Comparison of ENCODE assay signal across 12 cellular contexts in genomic region chr5:96439477-96440184, GRCh38. TPM values are rescaled to one million over a fixed set of nuclear protein-coding genes. Genes with fewer than 3 reads are reported as not detected.
DNase-seq lines count a peak whose midpoint lies in the region; ATAC-seq and TF ChIP-seq lines count a peak whose summit lies in the region.
"Had no signal": no experiment of that assay in that cellular context is flagged by ENCODE, and none has a peak within 500 bp of the region (broad histone marks: within the 10 kb centered on the region; RNA-seq: fewer than 3 reads in every experiment).

No MANE protein-coding gene starts in this region.

- no peaks in the 10 kb centered on the region for H3K36me3 ChIP-seq in brain microvascular endothelial cell (replicated peaks)
- no peaks in the 10 kb centered on the region for H3K36me3 ChIP-seq in CD8-positive, alpha-beta T cell (ENCODE audit: insufficient read depth, low read length)
- no peaks in the 10 kb centered on the region for H3K36me3 ChIP-seq in testis (ENCODE audit: low read depth, missing control alignments)

- in situ Hi-C loops in brain microvascular endothelial cell (cut with HindIII; ENCODE audit: low pct_ligation_motif_present, low sequenced_read_pairs) = no loop called here

- H3K27me3 ChIP-seq in brain microvascular endothelial cell (replicated peaks) (peaks cover 3% of the 10 kb centered on the region), testis (no peaks in the 10 kb centered on the region)
- H3K27me3 ChIP-seq in CD8-positive, alpha-beta T cell (ENCODE audit: insufficient read depth, low read length) = peaks cover 1% of the 10 kb centered on the region

- no peak overlapping the region for H3K27ac ChIP-seq in brain microvascular endothelial cell
- no peak overlapping the region for H3K27ac ChIP-seq in CD8-positive, alpha-beta T cell (ENCODE audit: low read depth, low read length)
- no peak overlapping the region for H3K27ac ChIP-seq in testis
- no peak overlapping the region for H3K27ac ChIP-seq in coronary artery
- H3K27ac ChIP-seq: skin epidermis had no signal

- H3K4me1 ChIP-seq in CD8-positive, alpha-beta T cell (ENCODE audit: insufficient read depth, low read length) = no peaks in the 10 kb centered on the region
- no peaks in the 10 kb centered on the region for H3K4me1 ChIP-seq in testis

- peaks cover 36% of the 10 kb centered on the region for H3K27me3 Mint-ChIP-seq in CD8-positive, alpha-beta T cell (ENCODE audit: low read depth)

- ATAC-seq in GM21367 (IDR thresholded peaks at IDR 0.05; ENCODE audit: unreplicated experiment) (peak; percentile 87), HG03175 (IDR thresholded peaks at IDR 0.05; ENCODE audit: unreplicated experiment) (peak; percentile 96)
- ATAC-seq in CD8-positive, alpha-beta T cell = no peak

- H3K4me3 Mint-ChIP-seq in CD8-positive, alpha-beta T cell = no peak overlapping the region
- H3K4me3 Mint-ChIP-seq: activated T-cell treated with anti-CD3 and anti-CD28 coated beads, Interleukin-2, amount 50 U/mL, for 4 hours had no signal

- TF ChIP-seq POLR2A in testis (IDR thresholded peaks at IDR 0.05) = no peak

- H3K4me3 ChIP-seq in brain microvascular endothelial cell (ENCODE audit: low read depth, low read length) = no peak overlapping the region
- H3K4me3 ChIP-seq in CD8-positive, alpha-beta T cell (ENCODE audit: low read depth, low read length) = no peak overlapping the region
- no peak overlapping the region for H3K4me3 ChIP-seq in testis
- no peak overlapping the region for H3K4me3 ChIP-seq in coronary artery
- H3K4me3 ChIP-seq: skin epidermis had no signal

- no peaks in the 10 kb centered on the region for H3K9me3 Mint-ChIP-seq in CD8-positive, alpha-beta T cell
- H3K9me3 Mint-ChIP-seq: activated T-cell treated with anti-CD3 and anti-CD28 coated beads, Interleukin-2, amount 50 U/mL, for 4 hours had no signal

- H3K4me1 Mint-ChIP-seq in CD8-positive, alpha-beta T cell (ENCODE audit: low read depth) = peaks cover 2% of the 10 kb centered on the region

- intact Hi-C loops in CD8-positive, alpha-beta T cell (cut with DNase I, micrococcal nuclease) = no loop called here
- intact Hi-C loops in testis (cut with DNase I; ENCODE audit: low total_unique reads) = no loop called here

- POLR2A ChIA-PET in CD8-positive, alpha-beta T cell (lab: Charles Lee) = no interaction called here

- CTCF ChIA-PET in CD8-positive, alpha-beta T cell (lab: Charles Lee) = no interaction called here

- no peak for DNase-seq in brain microvascular endothelial cell
- no peak for DNase-seq in superior temporal gyrus (ENCODE audit: extremely low spot score)
- no peak for DNase-seq in CD8-positive, alpha-beta T cell
- DNase-seq in testis = no peak
- no peak for DNase-seq in coronary artery (ENCODE audit: low spot score)
- DNase-seq: activated T-cell treated with anti-CD3 and anti-CD28 coated beads, Interleukin-2, amount 50 U/mL, for 4 hours; NCI-H526 treated with DMSO at 0.1 percent for 48 hours had no signal

- no peaks in the 10 kb centered on the region for H3K9me3 ChIP-seq in CD8-positive, alpha-beta T cell (ENCODE audit: low read length)
- no peaks in the 10 kb centered on the region for H3K9me3 ChIP-seq in testis

- WGBS in testis, 2 donors = 28 to 53% methylated on average over 3 of the region's 3 CpGs

- no peak overlapping the region for H3K27ac Mint-ChIP-seq in CD8-positive, alpha-beta T cell

- no peaks in the 10 kb centered on the region for H3K36me3 Mint-ChIP-seq in CD8-positive, alpha-beta T cell

- TF ChIP-seq CTCF in GM12872 (IDR thresholded peaks at IDR 0.05; ENCODE audit: insufficient read depth, low read depth, low read length) (peak; percentile 32; the same call in 1 of the 3 replicates), brain microvascular endothelial cell (IDR thresholded peaks at IDR 0.05; ENCODE audit: low read depth, low read length, missing control alignments) (peak; percentile 20), testis (IDR thresholded peaks at IDR 0.05) (no peak), coronary artery (IDR thresholded peaks at IDR 0.05) (no peak)
- no peak for TF ChIP-seq CTCF in CD8-positive, alpha-beta T cell (IDR thresholded peaks at IDR 0.05)

RNA-seq across cellular contexts. Expression of gene PCSK1, which starts 6.6 kb away (rescaled TPM):
- total RNA-seq in CD8-positive, alpha-beta T cell = not detected
- under 1 TPM; 0.43 to 0.79 TPM for total RNA-seq in testis
- 0.63 TPM for polyA plus RNA-seq in testis (ENCODE audit: insufficient read depth, low read depth, low replicate concordance)
- total RNA-seq: activated T-cell treated with anti-CD3 and anti-CD28 coated beads, Interleukin-2, amount 50 U/mL, for 4 hours; G401 had no signal

Comparison
In these comparisons a context has a peak if more than half of its experiments do, and no peak if none do; other contexts are left out.
1. CTCF ChIP-seq: peak in GM12872 (single experiment) and brain microvascular endothelial cell (single experiment); none in CD8-positive, alpha-beta T cell (single experiment), testis (0 of 3) and coronary artery (single experiment).